Comparison of ENCODE assay signal across 23 cellular contexts in the genomic region with DNA sequence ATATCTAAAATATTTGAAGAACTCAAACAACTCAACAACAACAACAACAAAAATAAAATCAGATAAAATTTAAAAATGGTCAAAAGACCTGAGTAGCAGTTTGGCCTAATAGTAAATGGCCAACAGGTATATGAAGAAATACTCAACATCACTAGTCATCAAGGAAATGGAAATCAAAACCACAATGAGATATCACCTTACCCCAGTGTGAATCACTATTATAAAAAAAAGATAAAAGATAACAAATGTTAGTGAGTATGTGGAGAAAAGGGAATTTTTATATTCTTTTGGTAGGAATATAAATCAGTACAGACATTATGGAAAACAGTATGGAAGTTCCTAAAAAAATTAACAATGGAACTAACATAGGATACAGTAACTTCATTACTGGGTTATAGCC.
DNase-seq lines count a peak whose midpoint lies in the region; ATAC-seq, FAIRE-seq and TF ChIP-seq lines count a peak whose summit lies in the region.
"Had no signal": no experiment of that assay in that cellular context is flagged by ENCODE, and none has a peak within 500 bp of the region (broad histone marks: within the 10 kb centered on the region; RNA-seq: fewer than 3 reads in every experiment).

No MANE protein-coding gene starts in this region.

- H3K27me3 ChIP-seq in astrocyte (ENCODE audit: insufficient read depth, low read length), result no peaks in the 10 kb centered on the region
- no peaks in the 10 kb centered on the region for H3K27me3 ChIP-seq in prostate gland (replicated peaks; ENCODE audit: insufficient read depth)
- H3K27me3 ChIP-seq: SJSA1 had no signal

- DNase-seq in NCI-H226, result peak; percentile 39
- DNase-seq in astrocyte (ENCODE audit: low read depth), result peak; percentile 7
- peak; percentile 40 for DNase-seq in kidney tubule cell (ENCODE audit: low spot score)
- no peak for DNase-seq in epidermal melanocyte (ENCODE audit: insufficient read length, low spot score)
- no peak for DNase-seq in prostate gland (ENCODE audit: low spot score)
- DNase-seq: Caco-2; CD8-positive, alpha-beta T cell; DND-41; GM23248; H9; MV-4-11; NCI-H1105; NCI-H146; NCI-H2107; NCI-H446; NCI-H524 treated with DMSO at 0.1 percent for 48 hours; NCI-H774; Right ventricle myocardium superior had no signal

- H3K36me3 ChIP-seq in HEK293 (ENCODE audit: control insufficient read depth in 2 of 2, insufficient read depth in 1 of 2, low read length in 2 of 2) (no peaks in the 10 kb centered on the region), astrocyte (ENCODE audit: insufficient read depth, low read length) (no peaks in the 10 kb centered on the region), prostate gland (no peaks in the 10 kb centered on the region)
- H3K36me3 ChIP-seq: SJSA1 had no signal

- H3K27ac ChIP-seq in HEK293 (ENCODE audit: extremely low read depth, low read depth, low read length) (no peak overlapping the region), astrocyte (ENCODE audit: low read depth, low read length) (no peak overlapping the region), prostate gland (no peak overlapping the region)
- H3K27ac ChIP-seq: C4-2B, GM23248, SJSA1 had no signal

- no peak overlapping the region for H2AFZ ChIP-seq in astrocyte (ENCODE audit: low read depth, low read length)
- H2AFZ ChIP-seq: GM23248 had no signal

- no peaks in the 10 kb centered on the region; the same call in 1 of the 2 replicates for H3K4me1 ChIP-seq in HEK293 (ENCODE audit: control insufficient read depth, insufficient read depth, low read length)
- H3K4me1 ChIP-seq in astrocyte (ENCODE audit: insufficient read depth, low read length), result no peaks in the 10 kb centered on the region
- H3K4me1 ChIP-seq in prostate gland (replicated peaks), result no peaks in the 10 kb centered on the region
- H3K4me1 ChIP-seq: Caco-2, SJSA1 had no signal

- intact Hi-C loops in prostate gland (cut with DNase I), result no loop called here

- H3K27me3 Mint-ChIP-seq in astrocyte (ENCODE audit: low read depth, unreplicated experiment), result no peaks in the 10 kb centered on the region
- H3K27me3 Mint-ChIP-seq: B cell had no signal

- H3K4me3 ChIP-seq in HEK293 (ENCODE audit: low read depth, low read length) (no peak overlapping the region), astrocyte (ENCODE audit: insufficient read depth, low read depth, low read length) (no peak overlapping the region), prostate gland (no peak overlapping the region)
- H3K4me3 ChIP-seq: GM23248, SJSA1 had no signal

- peaks cover under 1% of the 10 kb centered on the region for H3K9me3 Mint-ChIP-seq in astrocyte (ENCODE audit: unreplicated experiment)
- H3K9me3 Mint-ChIP-seq: H9 had no signal

- H3K9ac ChIP-seq in astrocyte (ENCODE audit: low read length), result no peak overlapping the region
- H3K9ac ChIP-seq: GM23248 had no signal

- no peak overlapping the region for H3K4me3 Mint-ChIP-seq in astrocyte (ENCODE audit: unreplicated experiment)
- H3K4me3 Mint-ChIP-seq: B cell; CD8-positive, alpha-beta T cell; H9 had no signal

- no peaks in the 10 kb centered on the region for H3K36me3 Mint-ChIP-seq in astrocyte (ENCODE audit: low read depth, unreplicated experiment)
- H3K36me3 Mint-ChIP-seq: CD8-positive, alpha-beta T cell had no signal

- TF ChIP-seq CTCF in HEK293 (tag by site-specific recombination; IDR thresholded peaks at IDR 0.05) (no peak), astrocyte (IDR thresholded peaks at IDR 0.05; ENCODE audit: insufficient read depth, low read depth, low read length) (no peak), prostate gland (IDR thresholded peaks at IDR 0.05) (no peak)

- no peaks in the 10 kb centered on the region for H3K79me2 ChIP-seq in astrocyte (ENCODE audit: insufficient read depth, low read length)

- H3K4me1 Mint-ChIP-seq in astrocyte (ENCODE audit: low read depth, unreplicated experiment), result no peaks in the 10 kb centered on the region
- H3K4me1 Mint-ChIP-seq: B cell, H9 had no signal

- no peak for ATAC-seq in GM21786 (IDR thresholded peaks at IDR 0.05; ENCODE audit: unreplicated experiment)
- ATAC-seq: CD8-positive, alpha-beta T cell had no signal

- no peak for FAIRE-seq in astrocyte (lab: Jason Lieb, UNC)

- H3K27ac Mint-ChIP-seq in astrocyte (ENCODE audit: unreplicated experiment), result no peak overlapping the region
- H3K27ac Mint-ChIP-seq: B cell; CD8-positive, alpha-beta T cell; H9 had no signal

- no peak overlapping the region for H3K4me2 ChIP-seq in astrocyte (ENCODE audit: low read length)

- no peaks in the 10 kb centered on the region for H4K20me1 ChIP-seq in astrocyte (ENCODE audit: insufficient read depth, low read length)

- POLR2A ChIA-PET in HEK293 (lab: Yijun Ruan, JAX), result interaction anchor here (0.7 kb wide), 1 partner anchor 193 kb away, joined by 3 read pairs; no protein-coding TSS in a partner anchor

- H3K9me3 ChIP-seq in HEK293 (ENCODE audit: control insufficient read depth, insufficient read depth, low read depth, low read length), result no peaks in the 10 kb centered on the region
- no peaks in the 10 kb centered on the region for H3K9me3 ChIP-seq in astrocyte (ENCODE audit: insufficient read depth, low read depth, low read length)
- no peaks in the 10 kb centered on the region for H3K9me3 ChIP-seq in prostate gland
- H3K9me3 ChIP-seq: Caco-2, SJSA1 had no signal

- CTCF ChIA-PET in HEK293 (lab: Yijun Ruan, JAX), result interaction anchor here (0.7 to 1.1 kb wide), 2 partner anchors 8 to 1143 kb away, joined by 3 read pairs; no protein-coding TSS in a partner anchor

- no peak for TF ChIP-seq POLR2A in prostate gland (IDR thresholded peaks at IDR 0.05)

TF ChIP-seq in HEK293, 187 proteins besides CTCF, POLR2A, EP300 and RAD21:
- TF ChIP-seq, protein P1, sequence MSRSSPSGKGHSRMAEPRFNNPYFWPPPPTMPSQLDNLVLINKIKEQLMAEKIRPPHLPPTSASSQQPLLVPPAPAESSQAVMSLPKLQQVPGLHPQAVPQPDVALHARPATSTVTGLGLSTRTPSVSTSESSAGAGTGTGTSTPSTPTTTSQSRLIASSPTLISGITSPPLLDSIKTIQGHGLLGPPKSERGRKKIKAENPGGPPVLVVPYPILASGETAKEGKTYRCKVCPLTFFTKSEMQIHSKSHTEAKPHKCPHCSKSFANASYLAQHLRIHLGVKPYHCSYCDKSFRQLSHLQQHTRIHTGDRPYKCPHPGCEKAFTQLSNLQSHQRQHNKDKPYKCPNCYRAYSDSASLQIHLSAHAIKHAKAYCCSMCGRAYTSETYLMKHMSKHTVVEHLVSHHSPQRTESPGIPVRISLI (tag by site-specific recombination; IDR thresholded peaks at IDR 0.05), result peak; percentile 53; the same call in 1 of the 2 replicates
- TF ChIP-seq ZNF768 (tag by site-specific recombination; IDR thresholded peaks at IDR 0.05), result no peak

Comparison
In these comparisons a context has a peak if more than half of its experiments do, and no peak if none do; other contexts are left out.
1. DNase-seq: peak in NCI-H226 (single experiment), astrocyte (single experiment) and kidney tubule cell (single experiment); none in epidermal melanocyte (single experiment) and prostate gland (single experiment).